ENCODE assay signal across 14 cellular contexts in the genomic region with DNA sequence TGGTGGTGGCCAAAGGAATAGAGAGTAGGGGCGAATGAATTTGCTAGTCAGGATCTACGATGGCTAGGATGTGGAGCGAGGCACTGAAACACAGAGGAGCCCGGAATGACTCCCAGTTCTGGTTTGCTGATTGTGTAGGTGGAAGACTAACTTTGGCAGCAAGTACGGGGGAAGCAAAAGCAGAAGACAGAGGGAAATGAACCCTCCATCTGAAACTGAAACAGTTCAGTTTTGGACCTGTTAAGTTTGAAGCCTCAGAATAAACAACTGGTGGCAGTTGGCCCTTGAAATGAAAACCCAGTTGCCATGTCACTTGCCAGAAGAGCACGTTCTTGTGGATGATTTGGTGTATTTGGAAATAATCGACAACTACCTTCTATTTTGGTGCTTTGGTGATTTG. TPM values are rescaled to one million over a fixed set of nuclear protein-coding genes. Genes with fewer than 3 reads are reported as not detected.
DNase-seq lines count a peak whose midpoint lies in the region; ATAC-seq, FAIRE-seq and TF ChIP-seq lines count a peak whose summit lies in the region.
"Had no signal": no experiment of that assay in that cellular context is flagged by ENCODE, and none has a peak within 500 bp of the region (broad histone marks: within the 10 kb centered on the region; RNA-seq: fewer than 3 reads in every experiment).

No MANE protein-coding gene starts in this region.

- CTCF ChIA-PET in HepG2 (lab: Yijun Ruan, JAX; ENCODE audit: low intra/inter-chr PET ratio, low total read pairs), result no interaction called here

- no peak for FAIRE-seq in HepG2 (lab: Jason Lieb, UNC)
- FAIRE-seq: pancreas had no signal

- TF ChIP-seq EP300 in HepG2 (IDR thresholded peaks at IDR 0.05; ENCODE audit: low read depth in 2 of 2, low read length in 2 of 2) (no peak), HepG2 (CRISPR knock-in tag; IDR thresholded peaks at IDR 0.05; ENCODE audit: borderline replicate concordance) (no peak)

- no peak overlapping the region for H3K27ac ChIP-seq in right lobe of liver
- no peak overlapping the region for H3K27ac ChIP-seq in HepG2 (ENCODE audit: extremely low read length, insufficient read depth, low read length)
- H3K27ac ChIP-seq in WERI-Rb-1, result no peak overlapping the region
- H3K27ac ChIP-seq: pancreas had no signal

- H3K4me3 ChIP-seq in right lobe of liver, result no peak overlapping the region
- no peak overlapping the region for H3K4me3 ChIP-seq in HepG2 (replicated peaks in 1 of 3; ENCODE audit: insufficient read depth in 1 of 3, low read depth in 2 of 3, low read length in 3 of 3)
- no peak overlapping the region for H3K4me3 ChIP-seq in WERI-Rb-1 (ENCODE audit: low read depth, low read length)
- H3K4me3 ChIP-seq: pancreas had no signal

- TF ChIP-seq POLR2A in right lobe of liver (IDR thresholded peaks at IDR 0.05) (no peak), HepG2 (IDR thresholded peaks at IDR 0.05; ENCODE audit: insufficient read depth in 1 of 2, low read depth in 2 of 2, low read length in 2 of 2) (no peak)

- POLR2A ChIA-PET in HepG2 (lab: Yijun Ruan, JAX), result no interaction called here

- no TSS peak for BruUV-seq in HepG2 (replicated peaks; lab: Mats Ljungman, UMichigan)

- no peak overlapping the region for H2AFZ ChIP-seq in HepG2 (ENCODE audit: low read length)

- intact Hi-C loops in right lobe of liver (cut with DNase I) (no loop called here), HepG2 (cut with micrococcal nuclease; ENCODE audit: unreplicated experiment) (no loop called here), cardiac septum (cut with DNase I) (no loop called here), left cardiac atrium (cut with DNase I) (no loop called here)

- in situ Hi-C loops in HepG2 (cut with HindIII; ENCODE audit: extremely low pct_ligation_motif_present, low pct_unique_long_range_greater_than_20kb), result no loop called here

- no peak overlapping the region for H3K4me2 ChIP-seq in HepG2 (ENCODE audit: low read depth, low read length)

- H3K4me1 ChIP-seq in right lobe of liver (no peaks in the 10 kb centered on the region), HepG2 (ENCODE audit: insufficient read depth, low read length) (no peaks in the 10 kb centered on the region)

- no peaks in the 10 kb centered on the region for H4K20me1 ChIP-seq in HepG2 (ENCODE audit: insufficient read depth, low read length)

- 81% methylated on average over 6 of the region's 7 CpGs for WGBS in right lobe of liver (ENCODE audit: insufficient coverage, low coverage, low lambda C conversion rate, missing lambda C conversion rate)
- WGBS in HepG2 (ENCODE audit: low lambda C conversion rate), result 59% methylated on average over 7 of the region's 7 CpGs

- DNase-seq in right lobe of liver, result no peak
- DNase-seq in HepG2 (ENCODE audit: low spot score), result no peak
- DNase-seq in AG08396 (ENCODE audit: low spot score), result no peak
- no peak for DNase-seq in WERI-Rb-1
- no peak for DNase-seq in cardiac septum (ENCODE audit: low spot score)
- no peak for DNase-seq in left cardiac atrium
- DNase-seq: 8988T; DMS79 treated with DMSO at 0.1 percent for 48 hours; left ventricle myocardium superior; OCI-M1; pancreas; stimulated activated CD4-positive, alpha-beta T cell treated with anti-CD3 and anti-CD28 coated beads, Interleukin-4, amount 100 ng/mL, for 4 hours had no signal

- TF ChIP-seq RAD21 in HepG2 (CRISPR knock-in tag; IDR thresholded peaks at IDR 0.05), result no peak

- no peaks in the 10 kb centered on the region for H3K79me2 ChIP-seq in HepG2 (ENCODE audit: insufficient read depth, low read length)

- H3K9me3 ChIP-seq in right lobe of liver (no peaks in the 10 kb centered on the region), HepG2 (ENCODE audit: low read length) (no peaks in the 10 kb centered on the region), WERI-Rb-1 (ENCODE audit: severe bottlenecking) (no peaks in the 10 kb centered on the region)
- H3K9me3 ChIP-seq: pancreas had no signal

- ATAC-seq in right lobe of liver (peak in 3 of 4 donors; percentile 16 to 60 (median 27)), HepG2 (no peak), HG02571 (IDR thresholded peaks at IDR 0.05; ENCODE audit: unreplicated experiment) (peak; percentile 94), HG03378 (IDR thresholded peaks at IDR 0.05; ENCODE audit: unreplicated experiment) (peak; percentile 75), left cardiac atrium (no peak)
- ATAC-seq: left ventricle myocardium superior had no signal

- TF ChIP-seq CTCF in right lobe of liver (IDR thresholded peaks at IDR 0.05) (no peak), HepG2 (CRISPR knock-in tag; IDR thresholded peaks at IDR 0.05) (no peak), WERI-Rb-1 (IDR thresholded peaks at IDR 0.05; ENCODE audit: low read depth, low read length) (no peak)

- H3K27me3 ChIP-seq in right lobe of liver, result no peaks in the 10 kb centered on the region
- no peaks in the 10 kb centered on the region; a peak in 1 of 5 replicates for H3K27me3 ChIP-seq in HepG2 (ENCODE audit: control insufficient read depth in 1 of 2, insufficient read depth in 2 of 2, low read length in 2 of 2)
- no peaks in the 10 kb centered on the region for H3K27me3 ChIP-seq in WERI-Rb-1 (ENCODE audit: insufficient read depth, low read depth, severe bottlenecking)
- H3K27me3 ChIP-seq: pancreas had no signal

- no peak overlapping the region for H3K9ac ChIP-seq in HepG2 (ENCODE audit: insufficient read depth, low read depth, low read length)

- H3K36me3 ChIP-seq in right lobe of liver (no peaks in the 10 kb centered on the region), HepG2 (replicated peaks in 1 of 2; ENCODE audit: control insufficient read depth in 1 of 2, insufficient read depth in 2 of 2, low read length in 2 of 2) (no peaks in the 10 kb centered on the region), WERI-Rb-1 (no peaks in the 10 kb centered on the region)
- H3K36me3 ChIP-seq: pancreas had no signal

TF ChIP-seq in HepG2, 621 proteins besides CTCF, POLR2A, EP300 and RAD21 (continues in another document):
- no peak for TF ChIP-seq RCOR2 (CRISPR knock-in tag; IDR thresholded peaks at IDR 0.05)
- TF ChIP-seq YEATS4 (CRISPR knock-in tag; IDR thresholded peaks at IDR 0.05; ENCODE audit: borderline replicate concordance), result no peak
- TF ChIP-seq TBL1XR1 (IDR thresholded peaks at IDR 0.05; ENCODE audit: borderline replicate concordance, low read length, partially characterized antibody), result no peak
- TF ChIP-seq, protein P1, sequence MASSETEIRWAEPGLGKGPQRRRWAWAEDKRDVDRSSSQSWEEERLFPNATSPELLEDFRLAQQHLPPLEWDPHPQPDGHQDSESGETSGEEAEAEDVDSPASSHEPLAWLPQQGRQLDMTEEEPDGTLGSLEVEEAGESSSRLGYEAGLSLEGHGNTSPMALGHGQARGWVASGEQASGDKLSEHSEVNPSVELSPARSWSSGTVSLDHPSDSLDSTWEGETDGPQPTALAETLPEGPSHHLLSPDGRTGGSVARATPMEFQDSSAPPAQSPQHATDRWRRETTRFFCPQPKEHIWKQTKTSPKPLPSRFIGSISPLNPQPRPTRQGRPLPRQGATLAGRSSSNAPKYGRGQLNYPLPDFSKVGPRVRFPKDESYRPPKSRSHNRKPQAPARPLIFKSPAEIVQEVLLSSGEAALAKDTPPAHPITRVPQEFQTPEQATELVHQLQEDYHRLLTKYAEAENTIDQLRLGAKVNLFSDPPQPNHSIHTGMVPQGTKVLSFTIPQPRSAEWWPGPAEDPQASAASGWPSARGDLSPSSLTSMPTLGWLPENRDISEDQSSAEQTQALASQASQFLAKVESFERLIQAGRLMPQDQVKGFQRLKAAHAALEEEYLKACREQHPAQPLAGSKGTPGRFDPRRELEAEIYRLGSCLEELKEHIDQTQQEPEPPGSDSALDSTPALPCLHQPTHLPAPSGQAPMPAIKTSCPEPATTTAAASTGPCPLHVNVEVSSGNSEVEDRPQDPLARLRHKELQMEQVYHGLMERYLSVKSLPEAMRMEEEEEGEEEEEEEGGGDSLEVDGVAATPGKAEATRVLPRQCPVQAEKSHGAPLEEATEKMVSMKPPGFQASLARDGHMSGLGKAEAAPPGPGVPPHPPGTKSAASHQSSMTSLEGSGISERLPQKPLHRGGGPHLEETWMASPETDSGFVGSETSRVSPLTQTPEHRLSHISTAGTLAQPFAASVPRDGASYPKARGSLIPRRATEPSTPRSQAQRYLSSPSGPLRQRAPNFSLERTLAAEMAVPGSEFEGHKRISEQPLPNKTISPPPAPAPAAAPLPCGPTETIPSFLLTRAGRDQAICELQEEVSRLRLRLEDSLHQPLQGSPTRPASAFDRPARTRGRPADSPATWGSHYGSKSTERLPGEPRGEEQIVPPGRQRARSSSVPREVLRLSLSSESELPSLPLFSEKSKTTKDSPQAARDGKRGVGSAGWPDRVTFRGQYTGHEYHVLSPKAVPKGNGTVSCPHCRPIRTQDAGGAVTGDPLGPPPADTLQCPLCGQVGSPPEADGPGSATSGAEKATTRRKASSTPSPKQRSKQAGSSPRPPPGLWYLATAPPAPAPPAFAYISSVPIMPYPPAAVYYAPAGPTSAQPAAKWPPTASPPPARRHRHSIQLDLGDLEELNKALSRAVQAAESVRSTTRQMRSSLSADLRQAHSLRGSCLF (CRISPR knock-in tag; IDR thresholded peaks at IDR 0.05; ENCODE audit: borderline replicate concordance), result no peak

RNA-seq across cellular contexts. Expression of a gene that starts 15.4 kb away (rescaled TPM):
- total RNA-seq in right lobe of liver (10 to 100 TPM; 22.8 to 44.8 (median 29.4) TPM), HepG2 (2016; rRNA removed; fragmentation: Illumina TruSeq; extraction: Trizol) (58.2 and 74.4 TPM in 2 replicates), cardiac septum (20.0 TPM), left cardiac atrium (10 to 100 TPM; 26.0 to 32.2 TPM)
- 16.8 and 28.1 TPM in 2 replicates for total RNA-seq in HepG2 (2016; cell fraction: cytosol; rRNA removed; fragmentation: Illumina TruSeq; extraction: Trizol; ENCODE audit: low read depth)
- total RNA-seq in HepG2 (2016; cell fraction: insoluble cytoplasmic fraction; rRNA removed; fragmentation: Illumina TruSeq; extraction: Trizol), result 57.5 and 78.2 TPM in 2 replicates
- total RNA-seq in HepG2 (2016; cell fraction: membrane; rRNA removed; fragmentation: Illumina TruSeq; extraction: Trizol), result 59.2 and 71.6 TPM in 2 replicates
- total RNA-seq in HepG2 (2016; cell fraction: nucleus; rRNA removed; fragmentation: Illumina TruSeq; extraction: Trizol), result 22.4 and 25.8 TPM in 2 replicates
- polyA plus RNA-seq in HepG2 (2011; rRNA removed), result 12.7 and 13.0 TPM in 2 replicates
- 8.9 and 14.6 TPM in 2 replicates for polyA plus RNA-seq in HepG2 (2011; cell fraction: cytosol; rRNA removed)
- polyA plus RNA-seq in HepG2 (2011; cell fraction: nucleus; rRNA removed), result 6.1 and 10.1 TPM in 2 replicates
- 16.9 and 28.7 TPM in 2 replicates for polyA plus RNA-seq in HepG2 (2012)
- 17.0 and 28.8 TPM in 2 replicates for polyA plus RNA-seq in HepG2 (2016; cell fraction: cytosol; fragmentation: Illumina TruSeq; extraction: Trizol; ENCODE audit: low read depth)
- 82.8 and 87.5 TPM in 2 replicates for polyA plus RNA-seq in HepG2 (2016; cell fraction: insoluble cytoplasmic fraction; fragmentation: Illumina TruSeq; extraction: Trizol; ENCODE audit: low read depth)
- 42.8 and 57.4 TPM in 2 replicates for polyA plus RNA-seq in HepG2 (2016; cell fraction: membrane; fragmentation: Illumina TruSeq; extraction: Trizol; ENCODE audit: low read depth)
- 32.3 and 36.8 TPM in 2 replicates for polyA plus RNA-seq in HepG2 (2016; cell fraction: nucleus; fragmentation: Illumina TruSeq; extraction: Trizol; ENCODE audit: insufficient read depth, low read depth)
- 6.6 and 13.3 TPM in 2 replicates for polyA minus RNA-seq in HepG2 (2011; rRNA and poly(A)+ RNA removed; ENCODE audit: low replicate concordance)
- polyA minus RNA-seq in HepG2 (2011; cell fraction: cytosol; rRNA and poly(A)+ RNA removed), result 10.6 and 16.7 TPM in 2 replicates
- 12.1 and 16.0 TPM in 2 replicates for polyA minus RNA-seq in HepG2 (2011; cell fraction: nucleus; rRNA and poly(A)+ RNA removed)

Comparison
In these comparisons a context has a peak if more than half of its experiments do, and no peak if none do; other contexts are left out.
1. ATAC-seq: peak in right lobe of liver (3 of 4), HG02571 (single experiment) and HG03378 (single experiment); none in HepG2 (single experiment) and left cardiac atrium (0 of 2).